ENCODE assay signal across 10 cellular contexts in the genomic region with DNA sequence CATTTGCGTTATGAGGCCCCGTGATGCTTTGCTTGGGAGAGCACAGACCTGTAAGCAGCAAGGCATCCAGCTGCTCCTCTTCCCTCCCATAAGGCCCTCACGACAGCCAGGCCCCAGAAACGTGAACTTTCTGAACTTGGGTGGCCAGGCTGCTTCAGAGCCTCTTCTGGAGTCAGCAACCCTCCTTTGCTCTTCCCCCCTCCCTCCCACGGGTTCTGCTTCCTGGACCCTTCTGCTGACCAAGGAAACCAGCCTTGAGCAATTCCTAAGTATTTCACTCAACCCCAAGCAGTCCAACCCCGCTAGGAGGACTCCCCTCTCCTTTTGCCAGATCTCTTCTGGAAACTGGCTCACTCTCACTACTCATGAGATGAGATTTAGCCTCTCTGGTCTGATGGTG.
DNase-seq lines count a peak whose midpoint lies in the region; ATAC-seq and TF ChIP-seq lines count a peak whose summit lies in the region.
"Had no signal": no experiment of that assay in that cellular context is flagged by ENCODE, and none has a peak within 500 bp of the region (broad histone marks: within the 10 kb centered on the region; RNA-seq: fewer than 3 reads in every experiment).

No MANE protein-coding gene starts in this region.

- POLR2A ChIA-PET in A673 (lab: Charles Lee; ENCODE audit: low non-redundant PET) = no interaction called here

- H3K27ac ChIP-seq in dorsolateral prefrontal cortex = peak overlapping the region in 39 of 59 donors; percentile 4 to 81 (median 44)
- peak overlapping the region in 1 of 2 donors; percentile 20 for H3K27ac ChIP-seq in lung (ENCODE audit: low read depth in 1 of 2, low read length in 1 of 2)
- H3K27ac ChIP-seq in testis = peak overlapping the region in 1 of 2 donors; percentile 19
- no peak overlapping the region for H3K27ac ChIP-seq in A673 (ENCODE audit: low read depth, low read length, poor library complexity, severe bottlenecking)

- H3K9me3 ChIP-seq in lung (ENCODE audit: control insufficient read depth in 2 of 2, insufficient read depth in 1 of 2, low read length in 1 of 2) (peaks cover 0 to 3% of the 10 kb centered on the region in 2 donors), testis (no peaks in the 10 kb centered on the region), A673 (ENCODE audit: low read depth, low read length, poor library complexity, severe bottlenecking) (no peaks in the 10 kb centered on the region), T-helper 17 cell (ENCODE audit: control insufficient read depth, low read length, poor library complexity, severe bottlenecking) (no peaks in the 10 kb centered on the region)

- BruUV-seq in A673 (replicated peaks; lab: Mats Ljungman, UMichigan) = no TSS peak

- WGBS in lung, 2 donors = 30 to 55% methylated on average over 6 of the region's 6 CpGs
- whole genome bisulfite sequencing in testis, 2 donors = 55 to 60% methylated on average over 4 to 6 of the region's 6 CpGs

- CTCF ChIA-PET in A673 (lab: Charles Lee) = no interaction called here

- peak; percentile 55 for ATAC-seq in lung (ENCODE audit: insufficient read depth, low FRiP score)
- ATAC-seq in T-helper 17 cell = no peak

- H3K4me1 ChIP-seq in lung (ENCODE audit: control insufficient read depth in 2 of 2, insufficient read depth in 2 of 2, low read length in 2 of 2) (peaks cover 0 to 9% of the 10 kb centered on the region in 2 donors), testis (peaks cover 7% of the 10 kb centered on the region), A673 (ENCODE audit: insufficient read depth, low read length, poor library complexity, severe bottlenecking) (peaks cover 14% of the 10 kb centered on the region)

- peak; percentile 46 for DNase-seq in MV-4-11 (lab: John Stamatoyannopoulos, UW)
- no peak for DNase-seq in dorsolateral prefrontal cortex
- peak; percentile 41 for DNase-seq in lung (ENCODE audit: low spot score)
- DNase-seq in testis = peak; percentile 50
- DNase-seq in NCI-H1417 treated with DMSO at 0.1 percent for 48 hours (lab: John Stamatoyannopoulos, UW) = no peak
- no peak for DNase-seq in central memory CD4-positive, alpha-beta T cell
- no peak for DNase-seq in A673 (ENCODE audit: low spot score)
- DNase-seq in T-helper 17 cell = no peak
- DNase-seq: activated T-cell treated with anti-CD3 and anti-CD28 coated beads, Interleukin-2, amount 50 U/mL, for 48 hours; GDM1 had no signal

- TF ChIP-seq POLR2A in testis (IDR thresholded peaks at IDR 0.05) = no peak

- H3K36me3 Mint-ChIP-seq in T-helper 17 cell (ENCODE audit: low read depth) = no peaks in the 10 kb centered on the region

- no peak overlapping the region for H3K4me3 ChIP-seq in dorsolateral prefrontal cortex
- H3K4me3 ChIP-seq in lung = no peak overlapping the region
- H3K4me3 ChIP-seq in testis = no peak overlapping the region
- H3K4me3 ChIP-seq in A673 (ENCODE audit: low read depth, low read length, poor library complexity, severe bottlenecking) = no peak overlapping the region

- no peak overlapping the region for H3K4me3 Mint-ChIP-seq in T-helper 17 cell

- TF ChIP-seq CTCF in dorsolateral prefrontal cortex (IDR thresholded peaks at IDR 0.05 in 54 of 56, conservative IDR thresholded peaks at IDR 0.05 in 2 of 56; ENCODE audit: low read depth in 1 of 56, partially characterized antibody in 56 of 56) (no peak), lung (IDR thresholded peaks at IDR 0.05; ENCODE audit: control extremely low read depth, extremely low read depth) (no peak), testis (IDR thresholded peaks at IDR 0.05) (no peak), A673 (conservative IDR thresholded peaks at IDR 0.05; ENCODE audit: low read depth, low read length) (no peak)

- no peaks in the 10 kb centered on the region for H3K27me3 Mint-ChIP-seq in T-helper 17 cell

- H3K27ac Mint-ChIP-seq in T-helper 17 cell = no peak overlapping the region

- intact Hi-C loops in dorsolateral prefrontal cortex (cut with DNase I) = no loop called here
- intact Hi-C loops in testis (cut with DNase I; ENCODE audit: low total_unique reads) = no loop called here
- intact Hi-C loops in A673 (cut with micrococcal nuclease; ENCODE audit: unreplicated experiment) = no loop called here

- H3K27me3 ChIP-seq in dorsolateral prefrontal cortex = peaks cover 0 to 4% (median 0%) of the 10 kb centered on the region in 45 donors
- H3K27me3 ChIP-seq in lung (ENCODE audit: control insufficient read depth, insufficient read depth) = no peaks in the 10 kb centered on the region
- no peaks in the 10 kb centered on the region for H3K27me3 ChIP-seq in testis
- no peaks in the 10 kb centered on the region for H3K27me3 ChIP-seq in A673 (replicated peaks; ENCODE audit: insufficient read depth, low read depth, low read length, poor library complexity)

- peaks cover 21% of the 10 kb centered on the region for H3K4me1 Mint-ChIP-seq in T-helper 17 cell

- H3K36me3 ChIP-seq in lung (ENCODE audit: control insufficient read depth in 2 of 2, insufficient read depth in 2 of 2, low read length in 2 of 2) (no peaks in the 10 kb centered on the region), testis (ENCODE audit: low read depth, missing control alignments) (no peaks in the 10 kb centered on the region), A673 (ENCODE audit: insufficient read depth, low read length, poor library complexity, severe bottlenecking) (no peaks in the 10 kb centered on the region)

Comparison
In these comparisons a context has a peak if more than half of its experiments do, and no peak if none do; other contexts are left out.
1. DNase-seq: peak in MV-4-11 (single experiment), lung (single experiment) and testis (single experiment); none in dorsolateral prefrontal cortex (0 of 10), NCI-H1417 treated with DMSO at 0.1 percent for 48 hours (single experiment), central memory CD4-positive, alpha-beta T cell (single experiment), A673 (single experiment) and T-helper 17 cell (0 of 3).